Comparison of ENCODE assay signal across 17 cellular contexts in genomic region chr7:136079478-136079892, GRCh38.
DNase-seq lines count a peak whose midpoint lies in the region; ATAC-seq and TF ChIP-seq lines count a peak whose summit lies in the region.
"Had no signal": no experiment of that assay in that cellular context is flagged by ENCODE, and none has a peak within 500 bp of the region (broad histone marks: within the 10 kb centered on the region; RNA-seq: fewer than 3 reads in every experiment).

No MANE protein-coding gene starts in this region.

- intact Hi-C loops in OCI-LY7 (cut with micrococcal nuclease; ENCODE audit: unreplicated experiment) = no loop called here

- BruUV-seq in OCI-LY7 (replicated peaks; lab: Mats Ljungman, UMichigan) = no TSS peak

- ATAC-seq in GM19351 (IDR thresholded peaks at IDR 0.05; ENCODE audit: unreplicated experiment) (no peak), GM21619 (IDR thresholded peaks at IDR 0.05; ENCODE audit: unreplicated experiment) (no peak)
- ATAC-seq: HCT116 had no signal

- H3K36me3 ChIP-seq in OCI-LY7 (ENCODE audit: insufficient read depth, low read length) = no peaks in the 10 kb centered on the region
- no peaks in the 10 kb centered on the region for H3K36me3 ChIP-seq in right atrium auricular region
- H3K36me3 ChIP-seq: BE2C had no signal

- POLR2A ChIA-PET in OCI-LY7 (lab: Charles Lee) = interaction anchor here (0.5 kb wide), 1 partner anchor 69 kb away, joined by 7 read pairs; no protein-coding TSS in a partner anchor

- CTCF ChIA-PET in OCI-LY7 (lab: Charles Lee; ENCODE audit: unreplicated experiment) = no interaction called here

- 0 out of 2 replicates have a peak overlapping the region, but pooled peaks have one; percentile 28 for H2AFZ ChIP-seq in OCI-LY7 (ENCODE audit: low read length)

- no peaks in the 10 kb centered on the region for H3K9me2 ChIP-seq in OCI-LY7 (ENCODE audit: insufficient read depth, low read length)

- H3K27ac ChIP-seq in OCI-LY7 (ENCODE audit: low read depth, low read length, poor library complexity, severe bottlenecking) = no peak overlapping the region
- no peak overlapping the region for H3K27ac ChIP-seq in right atrium auricular region

- H3K79me2 ChIP-seq in OCI-LY7 (ENCODE audit: insufficient read depth, low read depth, low read length) = no peaks in the 10 kb centered on the region

- H3K9me3 ChIP-seq in OCI-LY7 (ENCODE audit: low read length) (no peaks in the 10 kb centered on the region), right atrium auricular region (no peaks in the 10 kb centered on the region)
- H3K9me3 ChIP-seq: BE2C, Caco-2 had no signal

- no peak for TF ChIP-seq CTCF in OCI-LY7 (conservative IDR thresholded peaks at IDR 0.05; ENCODE audit: low read length)
- TF ChIP-seq CTCF in right atrium auricular region (IDR thresholded peaks at IDR 0.05) = no peak

- DNase-seq in NCI-H1436 treated with DMSO at 0.1 percent for 48 hours (lab: John Stamatoyannopoulos, UW) (peak; percentile 19), OCI-LY7 (ENCODE audit: low spot score) (no peak), left kidney (ENCODE audit: low read depth, low spot score) (peak; percentile 22), right atrium auricular region (ENCODE audit: low spot score) (no peak), anterior cingulate cortex (lab: John Stamatoyannopoulos, UW) (no peak)
- DNase-seq: ACHN; BE2C; C1 segment of cervical spinal cord; Caco-2; CD4-positive, CD25-positive, alpha-beta regulatory T cell; GOT3; H7; HFFc6; IMR-90 had no signal

- no peak overlapping the region for H3K4me3 ChIP-seq in OCI-LY7 (ENCODE audit: low read depth, low read length, poor library complexity, severe bottlenecking)
- H3K4me3 ChIP-seq in right atrium auricular region = no peak overlapping the region

- no peak overlapping the region for H3K4me2 ChIP-seq in OCI-LY7 (ENCODE audit: low read length)

- H4K20me1 ChIP-seq in OCI-LY7 (ENCODE audit: insufficient read depth, low read length) = no peaks in the 10 kb centered on the region

- no peaks in the 10 kb centered on the region for H3K4me1 ChIP-seq in OCI-LY7 (ENCODE audit: insufficient read depth, low read length, poor library complexity, severe bottlenecking)
- no peaks in the 10 kb centered on the region for H3K4me1 ChIP-seq in right atrium auricular region
- H3K4me1 ChIP-seq: BE2C, Caco-2 had no signal

- H3K27me3 ChIP-seq in right atrium auricular region = no peaks in the 10 kb centered on the region
- H3K27me3 ChIP-seq: BE2C had no signal

Comparison
In these comparisons a context has a peak if more than half of its experiments do, and no peak if none do; other contexts are left out.
1. DNase-seq: peak in NCI-H1436 treated with DMSO at 0.1 percent for 48 hours (single experiment) and left kidney (single experiment); none in OCI-LY7 (single experiment), right atrium auricular region (single experiment) and anterior cingulate cortex (0 of 58).